ENCODE assay signal across 12 cellular contexts in the genomic region with DNA sequence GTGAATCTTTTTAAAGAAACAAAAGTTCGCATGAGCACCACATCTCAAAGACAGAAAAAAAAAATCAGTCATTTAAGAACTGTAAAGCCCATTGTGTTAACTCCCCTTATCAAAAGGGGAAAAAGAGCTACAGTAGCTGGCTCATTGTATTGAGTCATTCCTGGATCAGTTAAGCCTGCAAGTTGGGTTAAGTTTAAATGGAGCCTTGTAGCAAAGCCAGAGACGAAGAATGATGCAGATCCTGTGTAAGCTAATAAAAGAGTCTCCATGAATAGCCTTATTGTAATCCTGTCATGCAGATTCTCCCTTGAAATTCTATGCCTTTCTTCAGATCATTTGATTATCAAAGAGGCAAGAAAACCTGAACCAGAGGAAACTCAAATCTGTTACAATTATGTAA.
DNase-seq lines count a peak whose midpoint lies in the region; ATAC-seq, FAIRE-seq and TF ChIP-seq lines count a peak whose summit lies in the region.
"Had no signal": no experiment of that assay in that cellular context is flagged by ENCODE, and none has a peak within 500 bp of the region (broad histone marks: within the 10 kb centered on the region; RNA-seq: fewer than 3 reads in every experiment).

No MANE protein-coding gene starts in this region.

- no peak overlapping the region for H3K9ac ChIP-seq in astrocyte (ENCODE audit: low read length)

- no peaks in the 10 kb centered on the region for H3K9me3 ChIP-seq in astrocyte (ENCODE audit: insufficient read depth, low read depth, low read length)
- H3K9me3 ChIP-seq: SJCRH30 had no signal

- H3K4me3 ChIP-seq in astrocyte (ENCODE audit: insufficient read depth, low read depth, low read length): no peak overlapping the region
- H3K4me3 ChIP-seq: SJCRH30 had no signal

- DNase-seq in astrocyte (ENCODE audit: low read depth): peak; percentile 83
- peak; percentile 76 for DNase-seq in medulla oblongata (ENCODE audit: extremely low spot score)
- no peak for DNase-seq in HUDEP-2 (lab: John Stamatoyannopoulos, UW; ENCODE audit: unreplicated experiment in 76 of 76)
- no peak for DNase-seq in effector CD8-positive, alpha-beta T cell (lab: John Stamatoyannopoulos, UW)
- no peak for DNase-seq in NCI-H2107 (lab: John Stamatoyannopoulos, UW)
- DNase-seq in GM10266 (ENCODE audit: extremely low spot score): no peak
- DNase-seq: activated CD4-positive, alpha-beta T cell treated with anti-CD3 and anti-CD28 coated beads, Interleukin-2, amount 50 U/mL, for 48 hours; GF-D8; NCI-H2029 had no signal

- no peaks in the 10 kb centered on the region for H3K36me3 ChIP-seq in astrocyte (ENCODE audit: insufficient read depth, low read length)
- H3K36me3 ChIP-seq: SJCRH30 had no signal

- no peaks in the 10 kb centered on the region for H3K79me2 ChIP-seq in astrocyte (ENCODE audit: insufficient read depth, low read length)

- no peak for FAIRE-seq in astrocyte (lab: Jason Lieb, UNC)

- H3K27ac ChIP-seq in 22Rv1 (peak overlapping the region; percentile 57), astrocyte (ENCODE audit: low read depth, low read length) (no peak overlapping the region)
- H3K27ac ChIP-seq: SJCRH30 had no signal

- H3K9me3 Mint-ChIP-seq in astrocyte (ENCODE audit: unreplicated experiment): peaks cover 7% of the 10 kb centered on the region

- peak; percentile 68 for ATAC-seq in HG03565 (IDR thresholded peaks at IDR 0.05; ENCODE audit: unreplicated experiment)

- peaks cover 6% of the 10 kb centered on the region for H3K4me1 Mint-ChIP-seq in astrocyte (ENCODE audit: low read depth, unreplicated experiment)

- peaks cover 9% of the 10 kb centered on the region for H3K27me3 Mint-ChIP-seq in astrocyte (ENCODE audit: low read depth, unreplicated experiment)

- no peaks in the 10 kb centered on the region for H3K36me3 Mint-ChIP-seq in astrocyte (ENCODE audit: low read depth, unreplicated experiment)

- TF ChIP-seq CTCF in 22Rv1 (IDR thresholded peaks at IDR 0.05): no peak
- no peak for TF ChIP-seq CTCF in astrocyte (IDR thresholded peaks at IDR 0.05; ENCODE audit: insufficient read depth, low read depth, low read length)
- no peak for TF ChIP-seq CTCF in GM10266 (IDR thresholded peaks at IDR 0.05; ENCODE audit: control insufficient read depth, insufficient read depth, low read depth, missing control alignments)

- no peak overlapping the region for H3K4me2 ChIP-seq in astrocyte (ENCODE audit: low read length)

- H2AFZ ChIP-seq in astrocyte (ENCODE audit: low read depth, low read length): no peak overlapping the region

- no peaks in the 10 kb centered on the region for H3K27me3 ChIP-seq in astrocyte (ENCODE audit: insufficient read depth, low read length)

- H3K4me1 ChIP-seq in astrocyte (ENCODE audit: insufficient read depth, low read length): peaks cover 15% of the 10 kb centered on the region
- H3K4me1 ChIP-seq: SJCRH30 had no signal

- no peak overlapping the region for H3K4me3 Mint-ChIP-seq in astrocyte (ENCODE audit: unreplicated experiment)

- H4K20me1 ChIP-seq in astrocyte (ENCODE audit: insufficient read depth, low read length): no peaks in the 10 kb centered on the region

- H3K27ac Mint-ChIP-seq in astrocyte (ENCODE audit: unreplicated experiment): no peak overlapping the region

Comparison
In these comparisons a context has a peak if more than half of its experiments do, and no peak if none do; other contexts are left out.
1. DNase-seq: peak in astrocyte (single experiment) and medulla oblongata (single experiment); none in HUDEP-2 (0 of 76), effector CD8-positive, alpha-beta T cell (single experiment), NCI-H2107 (single experiment) and GM10266 (single experiment).